In genomic region chr17:79971651-79972050, GRCh38 we compare ENCODE assay signal across 17 cellular contexts.
DNase-seq lines count a peak whose midpoint lies in the region; TF ChIP-seq lines count a peak whose summit lies in the region.
"Had no signal": no experiment of that assay in that cellular context is flagged by ENCODE, and none has a peak within 500 bp of the region (broad histone marks: within the 10 kb centered on the region; RNA-seq: fewer than 3 reads in every experiment).

No MANE protein-coding gene starts in this region.

- no peak overlapping the region for H3K14ac ChIP-seq in neuronal stem cell (ENCODE audit: low read length)

- peaks cover 3% of the 10 kb centered on the region for H3K4me1 Mint-ChIP-seq in type B pancreatic cell (ENCODE audit: unreplicated experiment)
- H3K4me1 Mint-ChIP-seq: CD14-positive monocyte had no signal

- H2AK5ac ChIP-seq in neuronal stem cell (ENCODE audit: low read depth, low read length) = peak overlapping the region; percentile 46

- no peak overlapping the region for H3K23ac ChIP-seq in neuronal stem cell (ENCODE audit: low read depth, low read length, poor library complexity)

- H4K8ac ChIP-seq in neuronal stem cell (ENCODE audit: low read depth, low read length) = no peak overlapping the region

- H4K91ac ChIP-seq in neuronal stem cell (ENCODE audit: low read depth, low read length, poor library complexity) = no peak overlapping the region

- no peak overlapping the region for H2BK120ac ChIP-seq in neuronal stem cell (ENCODE audit: low read depth, low read length)

- H3K4me2 ChIP-seq in BLaER1 (peak overlapping the region; percentile 26), neuronal stem cell (ENCODE audit: insufficient read depth, low read length, poor library complexity, severe bottlenecking) (no peak overlapping the region)
- H3K4me2 ChIP-seq in BLaER1 treated with 17β-estradiol and CSF1 and Interleukin-3, amounts not matched to agents 10 nM and 100 nM = peak overlapping the region in 6 of 11 experiments; percentile 13 to 34 (median 22); a peak in 8 of 22 replicates

- H3K36me3 Mint-ChIP-seq in type B pancreatic cell = peaks cover 4% of the 10 kb centered on the region
- H3K36me3 Mint-ChIP-seq: CD14-positive monocyte had no signal

- H3K4me1 ChIP-seq in BLaER1 (peaks cover 86% of the 10 kb centered on the region), neuronal stem cell (ENCODE audit: control insufficient read depth in 2 of 2, insufficient read depth in 1 of 2, low read depth in 1 of 2, low read length in 2 of 2) (peaks cover 0 to 10% of the 10 kb centered on the region in 2 donors)
- H3K4me1 ChIP-seq in BLaER1 treated with 17β-estradiol and CSF1 and Interleukin-3, amounts not matched to agents 10 nM and 100 nM = peaks cover 11 to 88% (median 68%) of the 10 kb centered on the region in 10 experiments

- no peak overlapping the region for H2BK15ac ChIP-seq in neuronal stem cell (ENCODE audit: low read length)

- no peak overlapping the region for H3K4me3 ChIP-seq in BLaER1
- H3K4me3 ChIP-seq in BLaER1 treated with 17β-estradiol and CSF1 and Interleukin-3, amounts not matched to agents 10 nM and 100 nM = no peak overlapping the region
- no peak overlapping the region for H3K4me3 ChIP-seq in neuronal stem cell (ENCODE audit: low read length in 2 of 2)
- H3K4me3 ChIP-seq: K562, SJSA1 had no signal

- H2AFZ ChIP-seq in neuronal stem cell (ENCODE audit: low read length) = no peak overlapping the region

- no peak overlapping the region for H3K27ac ChIP-seq in BLaER1
- no peak overlapping the region for H3K27ac ChIP-seq in BLaER1 treated with 17β-estradiol and CSF1 and Interleukin-3, amounts not matched to agents 10 nM and 100 nM
- no peak overlapping the region for H3K27ac ChIP-seq in neuronal stem cell (replicated peaks; ENCODE audit: low read length)
- H3K27ac ChIP-seq: RWPE1, SJSA1 had no signal

- H3K4me3 Mint-ChIP-seq in type B pancreatic cell = no peak overlapping the region
- H3K4me3 Mint-ChIP-seq: CD14-positive monocyte had no signal

- H4K20me1 ChIP-seq in BLaER1 = peaks cover 14% of the 10 kb centered on the region
- H4K20me1 ChIP-seq in BLaER1 treated with 17β-estradiol and CSF1 and Interleukin-3, amounts not matched to agents 10 nM and 100 nM = peaks cover 0 to 28% (median 18%) of the 10 kb centered on the region in 11 experiments; a peak in 19 of 22 replicates

- DNase-seq in ecto neural progenitor cell (ENCODE audit: low spot score) = peak; percentile 36
- DNase-seq in neuronal stem cell (ENCODE audit: low spot score) = no peak
- no peak for DNase-seq in NCI-H2171 treated with DMSO at 0.1 percent for 48 hours (lab: John Stamatoyannopoulos, UW)
- no peak for DNase-seq in type B pancreatic cell (ENCODE audit: extremely low spot score, unreplicated experiment)
- DNase-seq in RKO (ENCODE audit: low spot score) = no peak
- DNase-seq: ACHN, DMS79, NCI-H1105, NCI-H2081, NCI-H510A, PC-3 had no signal

- no peaks in the 10 kb centered on the region for H3K9me3 Mint-ChIP-seq in type B pancreatic cell

- H2BK12ac ChIP-seq in neuronal stem cell (ENCODE audit: low read length) = no peak overlapping the region

- no peak for TF ChIP-seq CTCF in type B pancreatic cell (conservative IDR thresholded peaks at IDR 0.05)

- no peak overlapping the region for H2BK5ac ChIP-seq in neuronal stem cell (ENCODE audit: low read length)

- no peaks in the 10 kb centered on the region for H3K36me3 ChIP-seq in BLaER1
- peaks cover 0 to 13% (median 3%) of the 10 kb centered on the region in 11 experiments; a peak in 5 of 22 replicates for H3K36me3 ChIP-seq in BLaER1 treated with 17β-estradiol and CSF1 and Interleukin-3, amounts not matched to agents 10 nM and 100 nM
- H3K36me3 ChIP-seq in neuronal stem cell (replicated peaks in 1 of 2; ENCODE audit: control insufficient read depth in 2 of 2, insufficient read depth in 2 of 2, low read length in 2 of 2) = peaks cover 3 to 40% of the 10 kb centered on the region in 2 donors
- H3K36me3 ChIP-seq: SJSA1 had no signal

- peaks cover 5% of the 10 kb centered on the region for H3K79me1 ChIP-seq in neuronal stem cell (ENCODE audit: low read depth, low read length)

- H3K9ac ChIP-seq in BLaER1 = no peak overlapping the region
- H3K9ac ChIP-seq in BLaER1 treated with 17β-estradiol and CSF1 and Interleukin-3, amounts not matched to agents 10 nM and 100 nM = no peak overlapping the region
- no peak overlapping the region for H3K9ac ChIP-seq in neuronal stem cell (ENCODE audit: low read depth, low read length, poor library complexity)

- H3K27me3 ChIP-seq in BLaER1 (no peaks in the 10 kb centered on the region), neuronal stem cell (ENCODE audit: control insufficient read depth in 3 of 3, insufficient read depth in 3 of 3, low read depth in 1 of 3, low read length in 3 of 3) (no peaks in the 10 kb centered on the region)
- no peaks in the 10 kb centered on the region for H3K27me3 ChIP-seq in BLaER1 treated with 17β-estradiol and CSF1 and Interleukin-3, amounts not matched to agents 10 nM and 100 nM
- H3K27me3 ChIP-seq: SJSA1 had no signal

- no peak overlapping the region for H3K18ac ChIP-seq in neuronal stem cell (ENCODE audit: low read length)

- no CpG with 5 or more reads among the region's 9 CpGs for WGBS in neuronal stem cell (ENCODE audit: extremely low coverage in 2 of 2, insufficient read length in 2 of 2, insufficient replicate concordance in 1 of 2), 2 donors

- no peaks in the 10 kb centered on the region for H3K27me3 Mint-ChIP-seq in type B pancreatic cell

- H3K4ac ChIP-seq in neuronal stem cell (ENCODE audit: low read length) = no peak overlapping the region

- H3K9me3 ChIP-seq in BLaER1 = no peaks in the 10 kb centered on the region
- H3K9me3 ChIP-seq in BLaER1 treated with 17β-estradiol and CSF1 and Interleukin-3, amounts not matched to agents 10 nM and 100 nM (replicated peaks in 1 of 11) = no peaks in the 10 kb centered on the region
- H3K9me3 ChIP-seq in neuronal stem cell (replicated peaks in 1 of 2; ENCODE audit: control insufficient read depth in 2 of 2, insufficient read depth in 1 of 2, low read depth in 1 of 2, low read length in 2 of 2) = no peaks in the 10 kb centered on the region
- H3K9me3 ChIP-seq: SJSA1 had no signal

- H3K27ac Mint-ChIP-seq in type B pancreatic cell = no peak overlapping the region
- H3K27ac Mint-ChIP-seq: CD14-positive monocyte had no signal
